8 cellular contexts compared by ENCODE assay signal in genomic region chr13:19818223-19818842, GRCh38. TPM values are rescaled to one million over a fixed set of nuclear protein-coding genes. Genes with fewer than 3 reads are reported as not detected.
DNase-seq lines count a peak whose midpoint lies in the region; ATAC-seq and TF ChIP-seq lines count a peak whose summit lies in the region.

No MANE protein-coding gene starts in this region.

- peaks cover 3% of the 10 kb centered on the region for H3F3A ChIP-seq in smooth muscle cell (ENCODE audit: low read depth)

- 43% methylated on average over 27 of the region's 27 CpGs for WGBS in smooth muscle cell (ENCODE audit: low lambda C conversion rate)

- H3K4me3 ChIP-seq in cardiac muscle cell: no peak overlapping the region
- H3K4me3 ChIP-seq in smooth muscle cell: no peak overlapping the region

- H3K27me3 ChIP-seq in cardiac muscle cell: no peaks in the 10 kb centered on the region
- no peaks in the 10 kb centered on the region for H3K27me3 ChIP-seq in smooth muscle cell (ENCODE audit: low read depth)

- no peak overlapping the region for H3K27ac ChIP-seq in cardiac muscle cell
- H3K27ac ChIP-seq in smooth muscle cell (ENCODE audit: low read depth): no peak overlapping the region

- H3K9ac ChIP-seq in smooth muscle cell (ENCODE audit: low read depth): no peak overlapping the region

- no peaks in the 10 kb centered on the region for H3K4me1 ChIP-seq in cardiac muscle cell (ENCODE audit: low read depth)
- H3K4me1 ChIP-seq in smooth muscle cell (ENCODE audit: low read depth): no peaks in the 10 kb centered on the region

- H3K9me3 ChIP-seq in cardiac muscle cell (ENCODE audit: low read depth) (no peaks in the 10 kb centered on the region), smooth muscle cell (replicated peaks; ENCODE audit: low read depth) (no peaks in the 10 kb centered on the region)

- H2AFZ ChIP-seq in smooth muscle cell (ENCODE audit: low read depth): no peak overlapping the region

- H4K20me1 ChIP-seq in smooth muscle cell (ENCODE audit: low read depth): peaks cover 33% of the 10 kb centered on the region

- DNase-seq in SIG-M5 treated with dmso at 0.1 percent for 504 hours (lab: John Stamatoyannopoulos, UW; ENCODE audit: unreplicated experiment): peak; percentile 24
- DNase-seq in SIG-M5 (lab: John Stamatoyannopoulos, UW): no peak
- DNase-seq in activated T-cell treated with anti-CD3 and anti-CD28 coated beads, Interleukin-2, amount 50 U/mL, for 48 hours: peak; percentile 51 to 65
- peak; percentile 47 to 75 for DNase-seq in cardiac muscle cell (ENCODE audit: low read depth in 1 of 2, low spot score in 1 of 2)
- DNase-seq in smooth muscle cell (lab: John Stamatoyannopoulos, UW; ENCODE audit: unreplicated experiment): no peak
- DNase-seq in HK-2 (ENCODE audit: unreplicated experiment): no peak
- no peak for DNase-seq in OCI-M1 (lab: John Stamatoyannopoulos, UW)

- no peak overlapping the region for H3K4me2 ChIP-seq in smooth muscle cell

- ATAC-seq in HG03175 (IDR thresholded peaks at IDR 0.05; ENCODE audit: unreplicated experiment): no peak

- no peaks in the 10 kb centered on the region for H3K79me2 ChIP-seq in smooth muscle cell (ENCODE audit: low read depth)

- H3K36me3 ChIP-seq in cardiac muscle cell (peaks cover 7% of the 10 kb centered on the region), smooth muscle cell (ENCODE audit: low read depth) (peaks cover 7% of the 10 kb centered on the region)

- TF ChIP-seq CTCF in cardiac muscle cell (IDR thresholded peaks at IDR 0.05; ENCODE audit: low read depth, low read length): peak; percentile 66
- TF ChIP-seq CTCF in smooth muscle cell (IDR thresholded peaks at IDR 0.05; ENCODE audit: borderline replicate concordance, insufficient read depth, poor library complexity, severe bottlenecking): peak; percentile 56

RNA-seq across cellular contexts. Expression of gene PSPC1, which starts 35.6 kb away (rescaled TPM):
- 72.5 and 78.4 TPM in 2 replicates for total RNA-seq in cardiac muscle cell
- polyA plus RNA-seq in cardiac muscle cell: 29.2 and 39.5 TPM in 2 replicates
- total RNA-seq in smooth muscle cell: 22.8 and 26.7 TPM in 2 replicates
- 7.9 and 11.3 TPM in 2 replicates for polyA plus RNA-seq in smooth muscle cell

RNA-seq across cellular contexts. Expression of gene ZMYM5, which starts 45.1 kb away (rescaled TPM):
- total RNA-seq in cardiac muscle cell (5.6 and 6.6 TPM in 2 replicates), smooth muscle cell (20.9 and 21.0 TPM in 2 replicates)
- polyA plus RNA-seq in cardiac muscle cell (14.7 and 15.5 TPM in 2 replicates), smooth muscle cell (14.1 and 17.3 TPM in 2 replicates)

Comparison
In these comparisons a context has a peak if more than half of its experiments do, and no peak if none do; other contexts are left out.
1. DNase-seq: peak in SIG-M5 treated with dmso at 0.1 percent for 504 hours (single experiment), activated T-cell treated with anti-CD3 and anti-CD28 coated beads, Interleukin-2, amount 50 U/mL, for 48 hours (2 of 2) and cardiac muscle cell (2 of 2); none in SIG-M5 (single experiment), smooth muscle cell (single experiment), HK-2 (single experiment) and OCI-M1 (single experiment).